In genomic region chr10:47406548-47406869, GRCh38 we compare ENCODE assay signal across 1 cellular context.
TF ChIP-seq lines count a peak whose summit lies in the region.

No MANE protein-coding gene starts in this region.

TF ChIP-seq in K562, 482 proteins besides CTCF, POLR2A, EP300 and RAD21:
- TF ChIP-seq ATF6 (CRISPR knock-in tag; IDR thresholded peaks at IDR 0.05) (0 out of 2 replicates have a peak, but pooled peaks have one; percentile 39), TAF1 (IDR thresholded peaks at IDR 0.05; ENCODE audit: control insufficient read depth, extremely low read depth, insufficient read depth, low read length, severe bottlenecking) (no peak), TRIM25 (IDR thresholded peaks at IDR 0.05; ENCODE audit: borderline replicate concordance) (no peak)
TF ChIP-seq in K562: peak in this region for 1.
